Comparison of ENCODE assay signal across 27 cellular contexts in genomic region chr5:115136294-115136693, GRCh38.
"Had no signal": no experiment of that assay in that cellular context is flagged by ENCODE, and none has a peak within 500 bp of the region (broad histone marks: within the 10 kb centered on the region; RNA-seq: fewer than 3 reads in every experiment).

No MANE protein-coding gene starts in this region.

- H3K4me1 ChIP-seq: stomach, suprapubic skin, testis, thyroid gland, tibial artery, tibial nerve, transverse colon, upper lobe of left lung, upper lobe of right lung, uterus, vagina had no signal

- H3K27me3 ChIP-seq: stomach, suprapubic skin, testis, thyroid gland, tibial artery, tibial nerve, transverse colon, upper lobe of left lung, upper lobe of right lung, uterus, vagina had no signal

- H3K36me3 ChIP-seq: suprapubic skin, thoracic aorta, thyroid gland, tibial nerve, transverse colon, upper lobe of left lung, upper lobe of right lung, uterus, vagina had no signal

- ATAC-seq: stimulated activated effector memory CD8-positive, alpha-beta T cell treated with anti-CD3 and anti-CD28 coated beads, Interleukin-12 subunit alpha, Interleukin-12 subunit beta, amount 100 ng/mL, for 72 hours; stimulated activated memory B cell treated with anti-CD40 and anti-IgM and Interleukin-4, amounts not matched to agents 10 μg/mL and 1 μg/mL and 100 μg/mL, for 72 hours; stimulated activated naive B cell treated with anti-CD40 and anti-IgM and Interleukin-4, amounts not matched to agents 10 μg/mL and 1 μg/mL and 100 μg/mL, for 72 hours; stimulated activated naive CD8-positive, alpha-beta T cell treated with anti-CD3 and anti-CD28 coated beads, Interleukin-15, amount 100 ng/mL, for 72 hours; stimulated activated naive CD8-positive, alpha-beta T cell treated with anti-CD3 and anti-CD28 coated beads, Interleukin-15, Interleukin-2, amounts not matched to agents 100 U/mL and 50 U/mL, for 24 hours; upper lobe of right lung had no signal

- H3K9me3 ChIP-seq: stomach, suprapubic skin, testis, thoracic aorta, thyroid gland, tibial artery, tibial nerve, transverse colon, upper lobe of left lung, upper lobe of right lung, uterus, vagina had no signal

- H3K27ac ChIP-seq: stomach, suprapubic skin, testis, thoracic aorta, thyroid gland, tibial artery, tibial nerve, transverse colon, upper lobe of left lung, upper lobe of right lung, uterus, vagina had no signal

- H3K4me3 ChIP-seq: stomach, suprapubic skin, testis, thoracic aorta, thyroid gland, tibial artery, tibial nerve, transverse colon, upper lobe of left lung, upper lobe of right lung, uterus, vagina had no signal

- FAIRE-seq: urothelium cell line had no signal

- DNase-seq: stimulated activated CD4-positive, alpha-beta T cell treated with anti-CD3 and anti-CD28 coated beads, Interleukin-2, amount 100 ng/mL, for 48 hours; stimulated activated CD4-positive, alpha-beta T cell treated with anti-CD3 and anti-CD28 coated beads, Interleukin-4, amount 100 ng/mL, for 1 hour; stimulated activated CD4-positive, alpha-beta T cell treated with anti-CD3 and anti-CD28 coated beads, Interleukin-4, amount 100 ng/mL, for 24 hours; stimulated activated CD4-positive, alpha-beta T cell treated with anti-CD3 and anti-CD28 coated beads, Interleukin-4, amount 100 ng/mL, for 4 hours; stimulated activated CD8-positive, alpha-beta memory T cell treated with anti-CD3 and anti-CD28 coated beads, Interleukin-4, amount 100 ng/mL, for 48 hours; stimulated activated naive B cell treated with anti-CD40 and anti-IgM and Interleukin-4, amounts not matched to agents 10 μg/mL and 1 μg/mL and 100 μg/mL, for 72 hours; stimulated activated naive CD4-positive, alpha-beta T cell; stimulated activated naive CD4-positive, alpha-beta T cell treated with Interleukin-2 at 50 U/mL for 16 hours; stimulated activated naive CD8-positive, alpha-beta T cell treated with anti-CD3 and anti-CD28 coated beads, Interleukin-15, amount 100 ng/mL, for 72 hours; stimulated activated naive CD8-positive, alpha-beta T cell treated with anti-CD3 and anti-CD28 coated beads, Interleukin-15, Interleukin-2, amounts not matched to agents 100 U/mL and 50 U/mL, for 24 hours; stomach; substantia nigra; testis; thyroid gland; tibial artery; transverse colon; trophoblast cell; upper lobe of left lung; upper lobe of right lung; uterus had no signal
